ENCODE assay signal across 1 cellular context in the genomic region with DNA sequence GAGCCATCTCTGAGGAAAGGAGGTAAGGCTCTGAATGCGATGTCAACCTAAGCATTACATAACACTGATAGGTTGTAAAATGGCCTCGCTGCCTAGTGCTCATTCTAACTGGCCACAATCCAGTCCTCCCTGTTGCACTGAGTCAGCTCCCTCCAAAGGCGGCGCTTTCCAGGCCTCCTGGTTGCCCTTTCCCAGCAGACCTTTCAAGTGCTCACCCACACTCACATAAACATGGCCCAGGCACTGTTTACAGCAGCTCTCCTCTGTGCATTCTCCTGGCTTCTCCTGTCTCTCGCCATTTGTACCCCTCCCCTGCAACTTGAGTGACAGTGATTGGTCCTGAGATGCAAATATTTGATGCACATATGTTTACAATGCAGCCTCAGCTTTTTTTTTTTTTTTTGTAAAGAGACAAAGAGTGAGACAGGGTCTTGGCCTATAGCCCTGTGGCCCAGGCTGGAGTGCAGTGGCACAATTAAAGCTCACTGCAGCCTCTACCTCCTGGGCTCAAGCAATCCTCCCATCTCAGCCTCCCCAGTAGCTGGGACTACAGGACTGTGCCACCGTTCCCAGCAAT.
TF ChIP-seq lines count a peak whose summit lies in the region.

No MANE protein-coding gene starts in this region.

TF ChIP-seq in HEK293T, 16 proteins besides CTCF, POLR2A, EP300 and RAD21 (continued from another document):
- TF ChIP-seq, protein P1, sequence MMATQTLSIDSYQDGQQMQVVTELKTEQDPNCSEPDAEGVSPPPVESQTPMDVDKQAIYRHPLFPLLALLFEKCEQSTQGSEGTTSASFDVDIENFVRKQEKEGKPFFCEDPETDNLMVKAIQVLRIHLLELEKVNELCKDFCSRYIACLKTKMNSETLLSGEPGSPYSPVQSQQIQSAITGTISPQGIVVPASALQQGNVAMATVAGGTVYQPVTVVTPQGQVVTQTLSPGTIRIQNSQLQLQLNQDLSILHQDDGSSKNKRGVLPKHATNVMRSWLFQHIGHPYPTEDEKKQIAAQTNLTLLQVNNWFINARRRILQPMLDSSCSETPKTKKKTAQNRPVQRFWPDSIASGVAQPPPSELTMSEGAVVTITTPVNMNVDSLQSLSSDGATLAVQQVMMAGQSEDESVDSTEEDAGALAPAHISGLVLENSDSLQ (IDR thresholded peaks at IDR 0.05), result peak; percentile 25; the same call in 1 of the 2 replicates
